Comparison of ENCODE assay signal across 25 cellular contexts in genomic region chr17:14925498-14925897, GRCh38.
"Had no signal": no experiment of that assay in that cellular context is flagged by ENCODE, and none has a peak within 500 bp of the region (broad histone marks: within the 10 kb centered on the region; RNA-seq: fewer than 3 reads in every experiment).

No MANE protein-coding gene starts in this region.

- H3K27me3 ChIP-seq: ovary, tibial artery, upper lobe of right lung had no signal

- H3K27ac ChIP-seq: heart right ventricle, hepatocyte, lower lobe of right lung, ovary, psoas muscle, skin epidermis, suprapubic skin, thoracic aorta, tibial artery, upper lobe of right lung had no signal

- H3K36me3 Mint-ChIP-seq: naive thymus-derived CD8-positive, alpha-beta T cell; stimulated activated effector memory CD8-positive, alpha-beta T cell treated with anti-CD3 and anti-CD28 coated beads, Interleukin-12 subunit alpha, Interleukin-12 subunit beta, amount 100 ng/mL, for 72 hours had no signal

- H3K4me1 ChIP-seq: heart right ventricle, lower lobe of right lung, psoas muscle, tibial artery, upper lobe of right lung had no signal

- H3K4me1 Mint-ChIP-seq: naive thymus-derived CD8-positive, alpha-beta T cell; nephron; stimulated activated effector memory CD8-positive, alpha-beta T cell treated with anti-CD3 and anti-CD28 coated beads, Interleukin-12 subunit alpha, Interleukin-12 subunit beta, amount 100 ng/mL, for 72 hours had no signal

- H3K27ac Mint-ChIP-seq: naive thymus-derived CD8-positive, alpha-beta T cell; nephron; stimulated activated effector memory CD8-positive, alpha-beta T cell treated with anti-CD3 and anti-CD28 coated beads, Interleukin-12 subunit alpha, Interleukin-12 subunit beta, amount 100 ng/mL, for 72 hours; stimulated activated naive CD8-positive, alpha-beta T cell treated with anti-CD3 and anti-CD28 coated beads, Interleukin-15, Interleukin-2, amounts not matched to agents 100 ng/mL and 50 ng/mL, for 24 hours had no signal

- H3K36me3 ChIP-seq: heart right ventricle, lower lobe of right lung, ovary, suprapubic skin, thoracic aorta, tibial artery, upper lobe of right lung had no signal

- H3K4me2 ChIP-seq: hepatocyte had no signal

- H3K4me3 Mint-ChIP-seq: naive thymus-derived CD8-positive, alpha-beta T cell; nephron; stimulated activated effector memory CD8-positive, alpha-beta T cell treated with anti-CD3 and anti-CD28 coated beads, Interleukin-12 subunit alpha, Interleukin-12 subunit beta, amount 100 ng/mL, for 72 hours; stimulated activated naive CD8-positive, alpha-beta T cell treated with anti-CD3 and anti-CD28 coated beads, Interleukin-15, Interleukin-2, amounts not matched to agents 100 ng/mL and 50 ng/mL, for 24 hours had no signal

- H3K9me3 Mint-ChIP-seq: stimulated activated effector memory CD8-positive, alpha-beta T cell treated with anti-CD3 and anti-CD28 coated beads, Interleukin-12 subunit alpha, Interleukin-12 subunit beta, amount 100 ng/mL, for 72 hours had no signal

- H2AFZ ChIP-seq: hepatocyte had no signal

- DNase-seq: heart right ventricle; islet precursor cell; left ventricle myocardium superior; lower lobe of right lung; mammary epithelial cell; mesenchymal stem cell; naive thymus-derived CD8-positive, alpha-beta T cell; ovary; psoas muscle; stimulated activated CD4-positive, alpha-beta T cell treated with anti-CD3 and anti-CD28 coated beads, Interleukin-12 subunit alpha, Interleukin-12 subunit beta, amount 100 ng/mL, for 4 hours; stimulated activated CD4-positive, alpha-beta T cell treated with anti-CD3 and anti-CD28 coated beads, Interleukin-15, amount 100 ng/mL, for 24 hours; stimulated activated CD4-positive, alpha-beta T cell treated with anti-CD3 and anti-CD28 coated beads, Interleukin-2, amount 100 ng/mL, for 24 hours; stimulated activated CD4-positive, alpha-beta T cell treated with anti-CD3 and anti-CD28 coated beads, Interleukin-4, amount 100 ng/mL, for 1 hour; stimulated activated naive CD4-positive, alpha-beta T cell; tibial artery; trophoblast cell; upper lobe of right lung had no signal

- H3K9me3 ChIP-seq: lower lobe of right lung, ovary, psoas muscle, thoracic aorta, tibial artery, upper lobe of right lung had no signal

- H3K4me3 ChIP-seq: heart right ventricle, hepatocyte, lower lobe of right lung, ovary, psoas muscle, skin epidermis, suprapubic skin, thoracic aorta, tibial artery, upper lobe of right lung had no signal

- ATAC-seq: heart right ventricle; left ventricle myocardium superior; lower lobe of right lung; naive thymus-derived CD8-positive, alpha-beta T cell; psoas muscle; sciatic nerve; stimulated activated effector memory CD8-positive, alpha-beta T cell treated with anti-CD3 and anti-CD28 coated beads, Interleukin-12 subunit alpha, Interleukin-12 subunit beta, amount 100 ng/mL, for 72 hours; upper lobe of right lung had no signal
